ENCODE assay signal across 8 cellular contexts in the genomic region with DNA sequence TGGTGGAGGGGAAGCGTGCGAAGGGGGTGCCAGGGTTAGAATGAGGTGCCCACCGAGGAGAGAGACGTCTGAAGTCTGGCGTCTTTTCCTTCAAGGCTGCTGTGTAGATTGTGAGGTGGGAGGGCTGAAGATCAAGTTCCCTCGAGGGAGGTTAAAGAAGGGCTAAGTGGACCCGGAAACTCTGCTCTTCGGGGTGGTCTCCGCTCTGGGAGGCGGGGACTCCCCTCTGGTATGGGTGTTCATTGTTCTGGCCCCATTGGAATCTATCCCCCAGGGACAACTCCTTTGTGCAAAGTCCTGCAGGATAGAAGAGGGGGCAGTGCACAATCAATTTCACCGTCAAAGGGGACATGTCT. TPM values are rescaled to one million over a fixed set of nuclear protein-coding genes. Genes with fewer than 3 reads are reported as not detected.
DNase-seq lines count a peak whose midpoint lies in the region; ATAC-seq and TF ChIP-seq lines count a peak whose summit lies in the region.

No MANE protein-coding gene starts in this region.

- ATAC-seq in IMR-90 (ENCODE audit: low read depth) (peak; percentile 0; the same call in 1 of the 2 replicates), HG03520 (IDR thresholded peaks at IDR 0.05; ENCODE audit: unreplicated experiment) (no peak)

- peak overlapping the region; percentile 95 for H3K23ac ChIP-seq in IMR-90 (ENCODE audit: low read depth, low read length)

- peaks cover 61% of the 10 kb centered on the region for H3K79me2 ChIP-seq in ACC112 (ENCODE audit: control insufficient read depth, insufficient read depth, low read length, unreplicated experiment)

- no peak for TF ChIP-seq RAD21 in IMR-90 (IDR thresholded peaks at IDR 0.05; ENCODE audit: low read length)

- peak overlapping the region; percentile 96 for H2AK9ac ChIP-seq in IMR-90 (replicated peaks; ENCODE audit: low read depth, low read length, poor library complexity)

- BruUV-seq in IMR-90 (replicated peaks; lab: Mats Ljungman, UMichigan), result no TSS peak

- H2BK120ac ChIP-seq in IMR-90 (ENCODE audit: low read depth, low read length), result peak overlapping the region; percentile 96

- H3K14ac ChIP-seq in IMR-90 (replicated peaks; ENCODE audit: low read depth, low read length), result peak overlapping the region; percentile 89

- peak overlapping the region; percentile 97 for H4K5ac ChIP-seq in IMR-90 (ENCODE audit: low read depth, low read length)

- peaks cover 23% of the 10 kb centered on the region for H3K4me1 ChIP-seq in ACC112 (ENCODE audit: control insufficient read depth, insufficient read depth, low read length, unreplicated experiment)
- H3K4me1 ChIP-seq in IMR-90 (ENCODE audit: control insufficient read depth, insufficient read depth, low read length), result peaks cover 13% of the 10 kb centered on the region
- peaks cover 34% of the 10 kb centered on the region for H3K4me1 ChIP-seq in muscle layer of colon (ENCODE audit: insufficient read depth, low read length)

- H3K18ac ChIP-seq in IMR-90 (ENCODE audit: low read depth, low read length), result peak overlapping the region; percentile 98

- H2AFZ ChIP-seq in ACC112 (ENCODE audit: low read length, unreplicated experiment) (no peak overlapping the region), IMR-90 (replicated peaks; ENCODE audit: low read length, poor library complexity) (peak overlapping the region; percentile 96)

- H4K91ac ChIP-seq in IMR-90 (ENCODE audit: insufficient read depth, low read depth, low read length), result peak overlapping the region; percentile 96

- 0% methylated on average over 2 of the region's 11 CpGs; no CpG with 5 or more reads in 1 of the 2 experiments for WGBS in IMR-90 (ENCODE audit: extremely low coverage in 2 of 2, insufficient read length in 1 of 2), 2 experiments

- H3K27me3 ChIP-seq in ACC112 (ENCODE audit: insufficient read depth, low read length) (no peaks in the 10 kb centered on the region), IMR-90 (ENCODE audit: control insufficient read depth, insufficient read depth, low read length) (no peaks in the 10 kb centered on the region), muscle layer of colon (ENCODE audit: control insufficient read depth in 1 of 2, insufficient read depth in 2 of 2, low read length in 2 of 2) (no peaks in the 10 kb centered on the region)

- peaks cover 10 to 62% of the 10 kb centered on the region in 2 experiments; a peak in 3 of 4 replicates for H3K79me1 ChIP-seq in IMR-90 (ENCODE audit: low read depth in 1 of 2, low read length in 2 of 2)

- H2BK20ac ChIP-seq in IMR-90 (ENCODE audit: low read depth, low read length), result peak overlapping the region; percentile 91

- H3K9me1 ChIP-seq in IMR-90 (ENCODE audit: insufficient read depth, low read length), result peaks cover 15% of the 10 kb centered on the region; the same call in 1 of the 2 replicates

- H4K8ac ChIP-seq in IMR-90 (ENCODE audit: low read depth in 2 of 2, low read length in 2 of 2), result peak overlapping the region; percentile 92 to 94

- CTCF ChIA-PET in IMR-90 (lab: Yijun Ruan, JAX), result no interaction called here

- DNase-seq in IMR-90 (no peak), caudate nucleus (lab: John Stamatoyannopoulos, UW) (no peak), NOMO-1 treated with DMSO at 0.1 percent for 48 hours (lab: John Stamatoyannopoulos, UW; ENCODE audit: unreplicated experiment) (no peak), DMS114 treated with DMSO at 0.1 percent for 48 hours (lab: John Stamatoyannopoulos, UW; ENCODE audit: unreplicated experiment) (no peak), NCI-H187 treated with DMSO at 0.1 percent for 48 hours (lab: John Stamatoyannopoulos, UW) (no peak)

- dilution Hi-C loops in IMR-90 (cut with HindIII; ENCODE audit: low sequenced_read_pairs, unreplicated experiment), result no loop called here

- H2BK5ac ChIP-seq in IMR-90 (ENCODE audit: low read depth, low read length, poor library complexity, severe bottlenecking), result peak overlapping the region; percentile 99

- H3K4ac ChIP-seq in IMR-90 (ENCODE audit: low read depth, low read length), result peak overlapping the region; percentile 99

- TF ChIP-seq CTCF in IMR-90 (conservative IDR thresholded peaks at IDR 0.05; ENCODE audit: low read depth, low read length), result no peak

- H3K56ac ChIP-seq in IMR-90 (ENCODE audit: extremely low read depth, insufficient read depth, low read length), result peak overlapping the region; percentile 96

- peak overlapping the region; percentile 92 for H3K4me2 ChIP-seq in IMR-90 (ENCODE audit: low read depth, low read length)

- peaks cover 49% of the 10 kb centered on the region for H4K20me1 ChIP-seq in IMR-90 (ENCODE audit: insufficient read depth, low read length)

- peak overlapping the region; percentile 100 for H2AK5ac ChIP-seq in IMR-90 (ENCODE audit: low read depth, low read length)

- H3K9ac ChIP-seq in IMR-90 (ENCODE audit: low read depth, low read length) (peak overlapping the region; percentile 74), muscle layer of colon (ENCODE audit: low read length) (peak overlapping the region; percentile 71)

- H3K9me3 ChIP-seq in IMR-90 (ENCODE audit: control insufficient read depth, insufficient read depth, low read length) (no peaks in the 10 kb centered on the region), muscle layer of colon (ENCODE audit: low read length) (no peaks in the 10 kb centered on the region)

- no peak for TF ChIP-seq POLR2A in IMR-90 (IDR thresholded peaks at IDR 0.05; ENCODE audit: low read depth, low read length)

- POLR2A ChIA-PET in IMR-90 (lab: Charles Lee; ENCODE audit: unreplicated experiment), result no interaction called here

- in situ Hi-C loops in IMR-90 (cut with MboI; ENCODE audit: low sequenced_read_pairs), result no loop called here

- peak overlapping the region; percentile 75 for H3K27ac ChIP-seq in ACC112 (ENCODE audit: low read depth, low read length)
- peak overlapping the region; percentile 98 for H3K27ac ChIP-seq in IMR-90 (ENCODE audit: insufficient read depth, low read length)
- peak overlapping the region; percentile 39 for H3K27ac ChIP-seq in caudate nucleus (ENCODE audit: low read depth, low read length)
- H3K27ac ChIP-seq in muscle layer of colon (ENCODE audit: low read depth, low read length), result peak overlapping the region; percentile 99

- intact Hi-C loops in IMR-90 (cut with micrococcal nuclease), result no loop called here

- peak overlapping the region; percentile 99 for H2BK15ac ChIP-seq in IMR-90 (ENCODE audit: low read depth, low read length)

- H3K4me3 ChIP-seq in ACC112 (ENCODE audit: low read depth, low read length) (peak overlapping the region; percentile 95), IMR-90 (ENCODE audit: insufficient read depth, low read depth, low read length) (peak overlapping the region; percentile 80), muscle layer of colon (ENCODE audit: low read depth in 1 of 2, low read length in 2 of 2) (peak overlapping the region; percentile 68 to 71)

- H3K36me3 ChIP-seq in ACC112 (ENCODE audit: insufficient read depth, low read length) (peaks cover 38% of the 10 kb centered on the region), IMR-90 (ENCODE audit: control insufficient read depth, insufficient read depth, low read length) (peaks cover 43% of the 10 kb centered on the region), muscle layer of colon (ENCODE audit: insufficient read depth, low read length) (peaks cover 40% of the 10 kb centered on the region)

TF ChIP-seq in IMR-90, 13 proteins besides CTCF, POLR2A, EP300 and RAD21:
- TF ChIP-seq RCOR1 (IDR thresholded peaks at IDR 0.05; ENCODE audit: insufficient replicate concordance, low read length) (no peak), ELK1 (IDR thresholded peaks at IDR 0.05; ENCODE audit: borderline replicate concordance, low read depth, low read length) (no peak), USF2 (IDR thresholded peaks at IDR 0.05; ENCODE audit: low read depth, low read length) (no peak), MAFK (IDR thresholded peaks at IDR 0.05; ENCODE audit: low read depth, low read length) (no peak), BHLHE40 (IDR thresholded peaks at IDR 0.05; ENCODE audit: low read depth, low read length) (no peak)

RNA-seq across cellular contexts. Expression of gene RAB34, which starts 0.6 kb away (rescaled TPM):
- total RNA-seq in IMR-90 (2012; rRNA removed), result 304 and 351 TPM in 2 replicates
- polyA plus RNA-seq in IMR-90 (2012; rRNA removed), result 374 and 387 TPM in 2 replicates
- polyA plus RNA-seq in IMR-90 (2012; cell fraction: cytosol; rRNA removed), result 274 and 575 TPM in 2 replicates
- 417 and 521 TPM in 2 replicates for polyA plus RNA-seq in IMR-90 (2012; cell fraction: nucleus; rRNA removed; ENCODE audit: low replicate concordance)

RNA-seq across cellular contexts. Expression of gene RPL23A, which starts 1.5 kb away (rescaled TPM):
- 572 and 596 TPM in 2 replicates for total RNA-seq in IMR-90 (2012; rRNA removed)
- polyA plus RNA-seq in IMR-90 (2012; rRNA removed), result 958 and 1,004 TPM in 2 replicates
- 180 and 421 TPM in 2 replicates for polyA plus RNA-seq in IMR-90 (2012; cell fraction: cytosol; rRNA removed)
- polyA plus RNA-seq in IMR-90 (2012; cell fraction: nucleus; rRNA removed; ENCODE audit: low replicate concordance), result 47.7 and 402 TPM in 2 replicates

RNA-seq across cellular contexts. Expression of gene PROCA1, which starts 6.6 kb away (rescaled TPM):
- total RNA-seq in IMR-90 (2012; rRNA removed), result 0.28 and 0.36 TPM in 2 replicates
- polyA plus RNA-seq in IMR-90 (2012; rRNA removed), result 1.7 and 3.0 TPM in 2 replicates
- 1.4 and 1.6 TPM in 2 replicates for polyA plus RNA-seq in IMR-90 (2012; cell fraction: cytosol; rRNA removed)
- polyA plus RNA-seq in IMR-90 (2012; cell fraction: nucleus; rRNA removed; ENCODE audit: low replicate concordance), result 14.3 and 16.5 TPM in 2 replicates

RNA-seq across cellular contexts. Expression of gene TLCD1, which starts 7.7 kb away (rescaled TPM):
- 3.6 and 3.9 TPM in 2 replicates for total RNA-seq in IMR-90 (2012; rRNA removed)
- polyA plus RNA-seq in IMR-90 (2012; rRNA removed), result 8.7 and 9.3 TPM in 2 replicates
- 5.9 and 14.1 TPM in 2 replicates for polyA plus RNA-seq in IMR-90 (2012; cell fraction: cytosol; rRNA removed)
- polyA plus RNA-seq in IMR-90 (2012; cell fraction: nucleus; rRNA removed; ENCODE audit: low replicate concordance), result 3.7 and 5.6 TPM in 2 replicates

RNA-seq across cellular contexts. Expression of gene NEK8, which starts 10.3 kb away (rescaled TPM):
- 3.1 and 5.2 TPM in 2 replicates for total RNA-seq in IMR-90 (2012; rRNA removed)
- 4.1 and 4.6 TPM in 2 replicates for polyA plus RNA-seq in IMR-90 (2012; rRNA removed)
- polyA plus RNA-seq in IMR-90 (2012; cell fraction: cytosol; rRNA removed), result 2.6 and 5.8 TPM in 2 replicates
- 14.0 and 18.2 TPM in 2 replicates for polyA plus RNA-seq in IMR-90 (2012; cell fraction: nucleus; rRNA removed; ENCODE audit: low replicate concordance)

Comparison
In these comparisons a context has a peak if more than half of its experiments do, and no peak if none do; other contexts are left out.
1. H3K27ac ChIP-seq: peak in every context shown above with its lines; median percentile 99 in muscle layer of colon; 98 in IMR-90; 75 in ACC112; 39 in caudate nucleus.